In genomic region chr5:56740000-56740399, GRCh38 we compare ENCODE assay signal across 26 cellular contexts.
"Had no signal": no experiment of that assay in that cellular context is flagged by ENCODE, and none has a peak within 500 bp of the region (broad histone marks: within the 10 kb centered on the region; RNA-seq: fewer than 3 reads in every experiment).

No MANE protein-coding gene starts in this region.

- ATAC-seq: activated naive CD4-positive, alpha-beta T cell treated with anti-CD3 and anti-CD28 coated beads, Interleukin-2, amount 50 U/mL, for 72 hours; activated T-cell treated with anti-CD3 and anti-CD28 coated beads, Interleukin-2, amount 50 U/mL, for 72 hours; gastroesophageal sphincter; left cardiac atrium; left ventricle myocardium superior; stimulated activated effector memory CD8-positive, alpha-beta T cell treated with anti-CD3 and anti-CD28 coated beads, Interleukin-12 subunit alpha, Interleukin-12 subunit beta, amount 100 ng/mL, for 72 hours; stimulated activated naive CD8-positive, alpha-beta T cell treated with anti-CD3 and anti-CD28 coated beads, Interleukin-15, amount 100 ng/mL, for 72 hours had no signal

- H3K36me3 Mint-ChIP-seq: mesothelial cell of epicardium; naive B cell; stimulated activated effector memory CD8-positive, alpha-beta T cell treated with anti-CD3 and anti-CD28 coated beads, Interleukin-12 subunit alpha, Interleukin-12 subunit beta, amount 100 ng/mL, for 72 hours; type B pancreatic cell had no signal

- H3K4me3 ChIP-seq: colonic mucosa, gastroesophageal sphincter, hepatocyte, ovary, sigmoid colon, uterus had no signal

- H3K4me3 Mint-ChIP-seq: activated T-cell treated with anti-CD3 and anti-CD28 coated beads, Interleukin-2, amount 50 U/mL, for 72 hours; endodermal cell; mesothelial cell of epicardium; stimulated activated effector memory CD8-positive, alpha-beta T cell treated with anti-CD3 and anti-CD28 coated beads, Interleukin-12 subunit alpha, Interleukin-12 subunit beta, amount 100 ng/mL, for 72 hours; stimulated activated naive CD8-positive, alpha-beta T cell treated with anti-CD3 and anti-CD28 coated beads, Interleukin-15, amount 100 ng/mL, for 72 hours; type B pancreatic cell had no signal

- H3K27me3 Mint-ChIP-seq: naive B cell; progenitor cell of endocrine pancreas; stimulated activated naive CD8-positive, alpha-beta T cell treated with anti-CD3 and anti-CD28 coated beads, Interleukin-15, amount 100 ng/mL, for 72 hours; type B pancreatic cell had no signal

- H3K27ac Mint-ChIP-seq: activated naive CD4-positive, alpha-beta T cell treated with anti-CD3 and anti-CD28 coated beads, Interleukin-2, amount 50 U/mL, for 72 hours; activated T-cell treated with anti-CD3 and anti-CD28 coated beads, Interleukin-2, amount 50 U/mL, for 72 hours; endodermal cell; progenitor cell of endocrine pancreas; stimulated activated effector memory CD8-positive, alpha-beta T cell treated with anti-CD3 and anti-CD28 coated beads, Interleukin-12 subunit alpha, Interleukin-12 subunit beta, amount 100 ng/mL, for 72 hours; stimulated activated naive CD8-positive, alpha-beta T cell treated with anti-CD3 and anti-CD28 coated beads, Interleukin-15, amount 100 ng/mL, for 72 hours; type B pancreatic cell had no signal

- H3K27ac ChIP-seq: colonic mucosa, gastroesophageal sphincter, hepatocyte, ovary, sigmoid colon, uterus, VCaP had no signal

- H3K9me3 Mint-ChIP-seq: endodermal cell, mesothelial cell of epicardium, type B pancreatic cell had no signal

- H3K4me1 ChIP-seq: colonic mucosa, gastroesophageal sphincter, sigmoid colon, uterus had no signal

- H3K9me3 ChIP-seq: colonic mucosa, gastroesophageal sphincter, ovary, sigmoid colon, uterus had no signal

- H3K27me3 ChIP-seq: colonic mucosa, gastroesophageal sphincter, hepatocyte, ovary, sigmoid colon, uterus had no signal

- H3K36me3 ChIP-seq: colonic mucosa, gastroesophageal sphincter, ovary, sigmoid colon, uterus had no signal

- DNase-seq: activated CD4-positive, alpha-beta T cell treated with anti-CD3 and anti-CD28 coated beads for 4 hours; activated CD4-positive, alpha-beta T cell treated with anti-CD3 and anti-CD28 coated beads, Interleukin-2, amount 50 U/mL, for 4 hours; activated naive CD4-positive, alpha-beta T cell; activated T-cell treated with anti-CD3 and anti-CD28 coated beads for 4 hours; activated T-cell treated with anti-CD3 and anti-CD28 coated beads, Interleukin-2, amount 50 U/mL, for 72 hours; anterior cingulate cortex; colonic mucosa; endodermal cell; left cardiac atrium; left ventricle myocardium superior; naive B cell; ovary; sigmoid colon; small intestine; stimulated activated CD4-positive, alpha-beta T cell treated with anti-CD3 and anti-CD28 coated beads, Interleukin-4, amount 100 ng/mL, for 24 hours; stimulated activated naive CD8-positive, alpha-beta T cell treated with anti-CD3 and anti-CD28 coated beads, Interleukin-15, amount 100 ng/mL, for 72 hours; substantia nigra; uterus had no signal
